In genomic region chr17:49021768-49022103, GRCh38 we compare ENCODE assay signal across 2 cellular contexts.
TF ChIP-seq lines count a peak whose summit lies in the region.

No MANE protein-coding gene starts in this region.

TF ChIP-seq in SK-N-SH, 30 proteins besides CTCF, POLR2A, EP300 and RAD21:
- TF ChIP-seq USF2 (IDR thresholded peaks at IDR 0.05; ENCODE audit: borderline replicate concordance, low read depth, low read length): no peak
- TF ChIP-seq RFX5 (IDR thresholded peaks at IDR 0.05; ENCODE audit: low read length): no peak
- no peak for TF ChIP-seq IRF3 (IDR thresholded peaks at IDR 0.05; ENCODE audit: low read depth, low read length)
- no peak for TF ChIP-seq GATA2 (CRISPR knock-in tag; IDR thresholded peaks at IDR 0.05)
- TF ChIP-seq NRF1 (IDR thresholded peaks at IDR 0.05; ENCODE audit: low read depth, low read length): no peak
- TF ChIP-seq GABPA (IDR thresholded peaks at IDR 0.05; ENCODE audit: low read depth): no peak
- TF ChIP-seq FOXM1 (IDR thresholded peaks at IDR 0.05; ENCODE audit: low read depth): no peak

TF ChIP-seq in SK-N-SH treated with all-trans-retinoic acid at 6 μM for 48 hours, 23 proteins besides CTCF, POLR2A, EP300 and RAD21:
- TF ChIP-seq TSHZ2 (CRISPR knock-in tag; IDR thresholded peaks at IDR 0.05) (no peak), BACH2 (CRISPR knock-in tag; IDR thresholded peaks at IDR 0.05; ENCODE audit: borderline replicate concordance) (no peak), GLIS3 (CRISPR knock-in tag; IDR thresholded peaks at IDR 0.05) (no peak), CSDC2 (CRISPR knock-in tag; IDR thresholded peaks at IDR 0.05) (no peak), PPARA (CRISPR knock-in tag; IDR thresholded peaks at IDR 0.05; ENCODE audit: borderline replicate concordance) (no peak), CREB5 (CRISPR knock-in tag; IDR thresholded peaks at IDR 0.05; ENCODE audit: low read depth) (no peak), ISL1 (CRISPR knock-in tag; IDR thresholded peaks at IDR 0.05) (no peak), TCF4 (CRISPR knock-in tag; IDR thresholded peaks at IDR 0.05; ENCODE audit: borderline replicate concordance) (no peak), ARNTL (CRISPR knock-in tag; IDR thresholded peaks at IDR 0.05; ENCODE audit: borderline replicate concordance, low read depth) (no peak), PATZ1 (CRISPR knock-in tag; IDR thresholded peaks at IDR 0.05; ENCODE audit: borderline replicate concordance) (no peak), ZNF8 (CRISPR knock-in tag; IDR thresholded peaks at IDR 0.05) (no peak), OSR1 (CRISPR knock-in tag; IDR thresholded peaks at IDR 0.05) (no peak), SNAI2 (CRISPR knock-in tag; IDR thresholded peaks at IDR 0.05) (no peak), ZNF70 (CRISPR knock-in tag; IDR thresholded peaks at IDR 0.05) (no peak), RARB (CRISPR knock-in tag; IDR thresholded peaks at IDR 0.05) (no peak), ZC3H10 (CRISPR knock-in tag; IDR thresholded peaks at IDR 0.05) (no peak), CSRNP3 (CRISPR knock-in tag; IDR thresholded peaks at IDR 0.05) (no peak), TOX (CRISPR knock-in tag; IDR thresholded peaks at IDR 0.05; ENCODE audit: borderline replicate concordance) (no peak), ZFP3 (CRISPR knock-in tag; IDR thresholded peaks at IDR 0.05) (no peak), ZNF565 (CRISPR knock-in tag; conservative IDR thresholded peaks at IDR 0.05; ENCODE audit: low read depth) (no peak)
